8 cellular contexts compared by ENCODE assay signal in the genomic region with DNA sequence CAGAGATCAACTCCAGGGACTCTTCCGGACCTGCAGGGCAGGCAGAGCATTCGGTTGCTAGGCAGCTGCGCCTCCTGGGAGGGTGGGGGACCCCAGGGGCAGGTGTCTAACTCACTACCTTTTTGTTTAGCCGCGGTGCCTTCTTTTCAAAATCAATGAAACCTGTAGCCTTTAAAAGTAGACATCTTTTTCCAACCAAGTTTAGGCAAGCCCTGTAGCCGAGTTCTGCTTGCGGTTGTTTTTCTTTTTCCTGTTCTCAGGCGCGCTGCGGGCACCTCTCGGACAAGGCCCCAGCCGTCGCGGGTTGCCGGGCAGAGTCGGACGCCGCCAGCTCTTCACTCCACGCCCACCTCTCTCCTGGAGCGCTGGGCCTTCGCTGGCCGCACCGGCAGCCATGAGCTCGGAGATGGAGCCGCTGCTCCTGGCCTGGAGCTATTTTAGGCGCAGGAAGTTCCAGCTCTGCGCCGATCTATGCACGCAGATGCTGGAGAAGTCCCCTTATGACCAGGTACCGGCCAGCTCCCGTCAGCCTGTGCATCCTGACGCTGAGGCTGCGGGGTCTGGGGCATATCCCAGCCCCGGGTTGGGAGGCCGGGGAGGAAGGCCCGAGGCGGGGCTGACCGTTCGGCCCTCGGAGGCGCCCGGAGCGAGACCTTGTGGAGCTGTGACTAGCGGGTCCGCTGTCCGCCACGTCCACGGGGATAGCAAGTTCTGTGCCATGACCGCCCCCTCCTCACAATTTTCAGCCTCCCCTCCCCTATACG. TPM values are rescaled to one million over a fixed set of nuclear protein-coding genes. Genes with fewer than 3 reads are reported as not detected.
DNase-seq lines count a peak whose midpoint lies in the region; ATAC-seq and TF ChIP-seq lines count a peak whose summit lies in the region.

A gene (plus strand): TSS at position 338 of the 764 bp plus-strand sequence. CDS start 57 bp downstream, at position 395.

- H3K9me3 ChIP-seq in HUES48 (ENCODE audit: control insufficient read depth, insufficient read depth, low read length) (no peaks in the 10 kb centered on the region), NT2/D1 (ENCODE audit: insufficient read depth, low read length) (no peaks in the 10 kb centered on the region), endodermal cell (ENCODE audit: control insufficient read depth, low read length) (no peaks in the 10 kb centered on the region)

- H3K27ac ChIP-seq in HUES48 (ENCODE audit: low read depth, low read length), result peak within 1 kb of the TSS; percentile 89
- H3K27ac ChIP-seq in endodermal cell (ENCODE audit: low read depth, low read length), result peak within 1 kb of the TSS; percentile 99
- H3K27ac ChIP-seq in mesendoderm (ENCODE audit: low read depth, low read length), result peak within 1 kb of the TSS; percentile 41

- H3K9ac ChIP-seq in HUES48 (ENCODE audit: low read depth, low read length) (peak within 1 kb of the TSS; percentile 92), NT2/D1 (ENCODE audit: insufficient read length, low read depth) (peak within 1 kb of the TSS; percentile 95), endodermal cell (ENCODE audit: extremely low read depth, low read length, poor library complexity, severe bottlenecking) (peak within 1 kb of the TSS; percentile 94), mesendoderm (ENCODE audit: low read length) (peak within 1 kb of the TSS; percentile 75)

- peak within 1 kb of the TSS; percentile 90 for H3K4me2 ChIP-seq in mesendoderm (ENCODE audit: low read length)

- no peak within 1 kb of the TSS for H3K23ac ChIP-seq in mesendoderm (ENCODE audit: low read length)

- H3K4me3 ChIP-seq in HUES48 (ENCODE audit: low read depth, low read length) (peak within 1 kb of the TSS; percentile 95), NT2/D1 (ENCODE audit: insufficient read length, low read depth) (peak within 1 kb of the TSS; percentile 84), endodermal cell (ENCODE audit: low read length) (peak within 1 kb of the TSS; percentile 85), mesendoderm (ENCODE audit: low read length) (peak within 1 kb of the TSS; percentile 63)

- no peaks in the 10 kb centered on the region for H3K36me3 Mint-ChIP-seq in endodermal cell (ENCODE audit: low read depth)

- TF ChIP-seq CTCF in endodermal cell (conservative IDR thresholded peaks at IDR 0.05), result no peak

- peak within 1 kb of the TSS; percentile 89 for H3K56ac ChIP-seq in mesendoderm (ENCODE audit: low read length)

- ATAC-seq in GM21390 (IDR thresholded peaks at IDR 0.05; ENCODE audit: unreplicated experiment), result peak; percentile 99

- peaks cover under 1% of the 10 kb centered on the region; the same call in 1 of the 2 replicates for H3K27me3 ChIP-seq in HUES48 (ENCODE audit: control insufficient read depth, insufficient read depth, low read length)
- no peaks in the 10 kb centered on the region for H3K27me3 ChIP-seq in NT2/D1 (ENCODE audit: insufficient read depth, insufficient read length)
- no peaks in the 10 kb centered on the region for H3K27me3 ChIP-seq in endodermal cell (ENCODE audit: control insufficient read depth, insufficient read depth, low read length, poor library complexity, severe bottlenecking)
- H3K27me3 ChIP-seq in mesendoderm (ENCODE audit: insufficient read depth, low read length, poor library complexity), result no peaks in the 10 kb centered on the region

- H3K4me1 Mint-ChIP-seq in endodermal cell, result peaks cover 31% of the 10 kb centered on the region

- H2BK5ac ChIP-seq in mesendoderm (ENCODE audit: low read length), result no peak within 1 kb of the TSS

- H2BK120ac ChIP-seq in mesendoderm (ENCODE audit: low read depth, low read length), result no peak within 1 kb of the TSS

- H3K36me3 ChIP-seq in HUES48 (ENCODE audit: control insufficient read depth, insufficient read depth, low read length), result no peaks in the 10 kb centered on the region
- H3K36me3 ChIP-seq in NT2/D1 (ENCODE audit: insufficient read depth, insufficient read length, low read length), result no peaks in the 10 kb centered on the region
- H3K36me3 ChIP-seq in endodermal cell (ENCODE audit: control insufficient read depth, insufficient read depth, low read length), result no peaks in the 10 kb centered on the region
- no peaks in the 10 kb centered on the region for H3K36me3 ChIP-seq in mesendoderm (ENCODE audit: control insufficient read depth, insufficient read depth, low read length)

- no peaks in the 10 kb centered on the region for H3K79me1 ChIP-seq in mesendoderm (ENCODE audit: low read length)

- DNase-seq in Caki2 (ENCODE audit: low read depth) (peak; percentile 90), NT2/D1 (ENCODE audit: low read depth, low spot score) (peak; percentile 69), endodermal cell (peak; percentile 94), mesendoderm (peak; percentile 94)
- peak; percentile 53 for DNase-seq in activated CD8-positive, alpha-beta memory T cell treated with anti-CD3 and anti-CD28 coated beads, Interleukin-2, amount 50 U/mL, for 24 hours (ENCODE audit: extremely low read depth)
- peak; percentile 66 for DNase-seq in stimulated activated CD8-positive, alpha-beta memory T cell treated with anti-CD3 and anti-CD28 coated beads, Interleukin-12 subunit alpha, Interleukin-12 subunit beta, amount 100 ng/mL, for 4 hours (ENCODE audit: low read depth)

- H3K4me1 ChIP-seq in HUES48 (ENCODE audit: control insufficient read depth, insufficient read depth, low read length), result no peaks in the 10 kb centered on the region
- no peaks in the 10 kb centered on the region for H3K4me1 ChIP-seq in NT2/D1 (ENCODE audit: insufficient read depth, insufficient read length)
- peaks cover 3% of the 10 kb centered on the region for H3K4me1 ChIP-seq in endodermal cell (ENCODE audit: control insufficient read depth, insufficient read depth, low read length)
- peaks cover 2% of the 10 kb centered on the region for H3K4me1 ChIP-seq in mesendoderm (ENCODE audit: control insufficient read depth, low read depth, low read length)

- no peaks in the 10 kb centered on the region for H3K27me3 Mint-ChIP-seq in endodermal cell (ENCODE audit: insufficient read depth)

- H4K8ac ChIP-seq in mesendoderm (ENCODE audit: low read depth, low read length), result peak within 1 kb of the TSS; percentile 81

- no peak within 1 kb of the TSS for H2AK5ac ChIP-seq in mesendoderm (ENCODE audit: low read length)

- no peak within 1 kb of the TSS for H3K4ac ChIP-seq in mesendoderm (ENCODE audit: low read depth, low read length)

- H3K79me2 ChIP-seq in mesendoderm (ENCODE audit: control insufficient read depth, insufficient read depth, low read length), result no peaks in the 10 kb centered on the region

- WGBS in endodermal cell (ENCODE audit: insufficient coverage in 1 of 2, insufficient read length in 1 of 2), 2 experiments, result 0% methylated on average over 10 to 50 of the region's 50 CpGs
- WGBS in mesendoderm (ENCODE audit: extremely low coverage, insufficient coverage, low lambda C conversion rate), result no CpG with 5 or more reads among the region's 50 CpGs

- peak within 1 kb of the TSS; percentile 11 for H3K18ac ChIP-seq in mesendoderm (ENCODE audit: low read length)

- peak within 1 kb of the TSS; percentile 65 for H3K4me3 Mint-ChIP-seq in endodermal cell

- peak within 1 kb of the TSS; percentile 100 for H3K27ac Mint-ChIP-seq in endodermal cell

- in situ Hi-C loops in Caki2 (cut with HindIII; ENCODE audit: low pct_unique_long_range_greater_than_20kb, low sequenced_read_pairs), result no loop called here

- H3K9me3 Mint-ChIP-seq in endodermal cell, result no peaks in the 10 kb centered on the region

- H4K5ac ChIP-seq in mesendoderm (ENCODE audit: low read length), result no peak within 1 kb of the TSS

- H2BK15ac ChIP-seq in mesendoderm (replicated peaks; ENCODE audit: low read depth), result no peak within 1 kb of the TSS

RNA-seq across cellular contexts. Expression of the gene that starts here (rescaled TPM):
- total RNA-seq in Caki2 (2014; rRNA removed; shearing (Covaris generic); ENCODE audit: low replicate concordance), result 47.1 and 60.6 TPM in 2 replicates
- total RNA-seq in endodermal cell, result 10 to 100 TPM; 25.6 to 33.4 TPM
- polyA plus RNA-seq in endodermal cell (2013, experiment 1 of 2), result 24.5 TPM
- polyA plus RNA-seq in endodermal cell (2013, experiment 2 of 2), result 22.5 TPM
- polyA plus RNA-seq in mesendoderm (2013, experiment 1 of 2), result 9.9 TPM
- polyA plus RNA-seq in mesendoderm (2013, experiment 2 of 2), result 8.9 TPM

Comparison
In these comparisons a context has a peak if more than half of its experiments do, and no peak if none do; other contexts are left out.
1. Peak in every context shown above with its lines: DNase-seq, ATAC-seq, H3K4me3 ChIP-seq and H3K27ac ChIP-seq.
2. H3K27ac ChIP-seq: peak in every context shown above with its lines; median percentile 99 in endodermal cell; 89 in HUES48; 41 in mesendoderm.